ENCODE assay signal across 33 cellular contexts in genomic region chr12:91968772-91969171, GRCh38.
"Had no signal": no experiment of that assay in that cellular context is flagged by ENCODE, and none has a peak within 500 bp of the region (broad histone marks: within the 10 kb centered on the region; RNA-seq: fewer than 3 reads in every experiment).

No MANE protein-coding gene starts in this region.

- H3K4me1 ChIP-seq: esophagus muscularis mucosa, foreskin keratinocyte, gastrocnemius medialis had no signal

- H3K9me3 ChIP-seq: esophagus muscularis mucosa, gastrocnemius medialis, heart left ventricle had no signal

- H3K27ac ChIP-seq: brain microvascular endothelial cell, esophagus muscularis mucosa, foreskin keratinocyte, gastrocnemius medialis, heart left ventricle, VCaP had no signal

- DNase-seq: activated B cell treated with CpG ODN at 0.5 μM for 24 hours; activated CD4-positive, alpha-beta T cell treated with anti-CD3 and anti-CD28 coated beads for 48 hours; activated CD4-positive, alpha-beta T cell treated with anti-CD3 and anti-CD28 coated beads, Interleukin-2, amount 50 U/mL, for 1 hour; activated CD4-positive, alpha-beta T cell treated with anti-CD3 and anti-CD28 coated beads, Interleukin-2, amount 50 U/mL, for 48 hours; activated CD8-positive, alpha-beta memory T cell treated with anti-CD3 and anti-CD28 coated beads for 24 hours; activated CD8-positive, alpha-beta T cell treated with anti-CD3 and anti-CD28 coated beads for 36 hours; activated effector memory CD4-positive, alpha-beta T cell treated with Interleukin-2 at 50 U/mL for 16 hours; activated gamma-delta T cell treated with Interleukin-2 at 50 U/mL for 16 hours; activated naive CD4-positive, alpha-beta T cell treated with anti-CD3 and anti-CD28 coated beads, Interleukin-2, amount 50 U/mL, for 16 hours; activated naive CD4-positive, alpha-beta T cell treated with Interleukin-2 at 50 U/mL for 16 hours; activated T-cell treated with anti-CD3 and anti-CD28 coated beads, Interleukin-2, amount 50 U/mL, for 4 hours; amniotic stem cell; anterior cingulate cortex; brain microvascular endothelial cell; caudate nucleus; cortex of kidney; dermis blood vessel endothelial cell; effector CD4-positive, alpha-beta T cell; effector memory CD8-positive, alpha-beta T cell; erythroblast; foreskin keratinocyte; gastrocnemius medialis; glutamatergic neuron; heart left ventricle; T-cell; T1000 had no signal

- H3K27me3 ChIP-seq: brain microvascular endothelial cell, esophagus muscularis mucosa, foreskin keratinocyte, gastrocnemius medialis, heart left ventricle had no signal

- H3K4me3 Mint-ChIP-seq: activated B cell treated with CpG ODN at 0.5 μM for 24 hours; activated CD8-positive, alpha-beta T cell treated with anti-CD3 and anti-CD28 coated beads for 36 hours; activated naive CD8-positive, alpha-beta T cell; activated T-cell treated with anti-CD3 and anti-CD28 coated beads, Interleukin-2, amount 50 U/mL, for 4 hours; activated T-helper 17 cell treated with anti-CD3 and anti-CD28 coated beads, Interleukin-2, amount 50 U/mL, for 72 hours; effector memory CD8-positive, alpha-beta T cell; T-cell; T-helper 1 cell treated with Interleukin-12 subunit alpha and Interleukin-12 subunit beta and Interleukin-4 antibody, amounts not matched to agents 30 μg/mL and 1 μg/mL, for 36 hours; T-helper 2 cell treated with Interferon-gamma antibody and Interleukin-4, amounts not matched to agents 5 μg/mL and 100 μg/mL, for 36 hours had no signal

- H3K27me3 Mint-ChIP-seq: activated CD8-positive, alpha-beta T cell treated with anti-CD3 and anti-CD28 coated beads for 36 hours; activated naive CD8-positive, alpha-beta T cell; activated T-helper 17 cell treated with anti-CD3 and anti-CD28 coated beads, Interleukin-2, amount 50 U/mL, for 72 hours; effector memory CD8-positive, alpha-beta T cell; T-cell had no signal

- H3K4me1 Mint-ChIP-seq: activated B cell treated with CpG ODN at 0.5 μM for 24 hours; activated T-helper 17 cell treated with anti-CD3 and anti-CD28 coated beads, Interleukin-2, amount 50 U/mL, for 72 hours had no signal

- H3K4me3 ChIP-seq: esophagus muscularis mucosa, gastrocnemius medialis, heart left ventricle had no signal

- H3K27ac Mint-ChIP-seq: activated B cell treated with CpG ODN at 0.5 μM for 24 hours; activated CD8-positive, alpha-beta T cell treated with anti-CD3 and anti-CD28 coated beads for 36 hours; activated naive CD8-positive, alpha-beta T cell; activated T-helper 17 cell treated with anti-CD3 and anti-CD28 coated beads, Interleukin-2, amount 50 U/mL, for 72 hours; effector memory CD8-positive, alpha-beta T cell; T-helper 1 cell treated with Interleukin-12 subunit alpha and Interleukin-12 subunit beta and Interleukin-4 antibody, amounts not matched to agents 30 μg/mL and 1 μg/mL, for 36 hours; T-helper 2 cell treated with Interferon-gamma antibody and Interleukin-4, amounts not matched to agents 5 μg/mL and 100 μg/mL, for 36 hours had no signal

- H3K36me3 ChIP-seq: brain microvascular endothelial cell, esophagus muscularis mucosa, gastrocnemius medialis, heart left ventricle had no signal

- ATAC-seq: activated CD4-positive, CD25-positive, alpha-beta regulatory T cell treated with anti-CD3 and anti-CD28 coated beads, Interleukin-2, amount 50 U/mL, for 24 hours; activated CD8-positive, alpha-beta T cell treated with anti-CD3 and anti-CD28 coated beads for 36 hours; activated T-cell treated with anti-CD3 and anti-CD28 coated beads, Interleukin-2, amount 50 U/mL, for 4 hours; activated T-helper 17 cell treated with anti-CD3 and anti-CD28 coated beads, Interleukin-2, amount 50 U/mL, for 72 hours; effector memory CD8-positive, alpha-beta T cell; foreskin keratinocyte; gastrocnemius medialis; heart left ventricle; T-cell had no signal
